Comparison of ENCODE assay signal across 8 cellular contexts in genomic region chr13:46552302-46552680, GRCh38. TPM values are rescaled to one million over a fixed set of nuclear protein-coding genes. Genes with fewer than 3 reads are reported as not detected.
A peak's percentile ranks its signal among the peaks of the same experiment; 100 is the strongest.
DNase-seq lines count a peak whose midpoint lies in the region; ATAC-seq, FAIRE-seq and TF ChIP-seq lines count a peak whose summit lies in the region.

No MANE protein-coding gene starts in this region.

- H3K9me3 ChIP-seq in astrocyte (ENCODE audit: insufficient read depth, low read depth, low read length) (no peaks in the 10 kb centered on the region), right lobe of liver (no peaks in the 10 kb centered on the region), tibial nerve (no peaks in the 10 kb centered on the region)

- peaks cover 26% of the 10 kb centered on the region for H4K20me1 ChIP-seq in astrocyte (ENCODE audit: insufficient read depth, low read length)

- no peak for FAIRE-seq in astrocyte (lab: Jason Lieb, UNC)

- H3K4me1 ChIP-seq in astrocyte (ENCODE audit: insufficient read depth, low read length) (peaks cover 20% of the 10 kb centered on the region), right lobe of liver (peaks cover 0 to 18% (median 5%) of the 10 kb centered on the region in 4 donors), tibial nerve (peaks cover 0 to 30% (median 7%) of the 10 kb centered on the region in 4 donors)

- CTCF ChIA-PET in activated naive CD4-positive, alpha-beta T cell treated with anti-CD3 and anti-CD28 coated beads for 36 hours (lab: Charles Lee) = interaction anchor here (0.6 to 3.0 kb wide), 54 partner anchors 10 to 272 kb away, joined by 3 to 48 read pairs (median 4); no protein-coding TSS in a partner anchor

- H3K79me2 ChIP-seq in astrocyte (ENCODE audit: insufficient read depth, low read length) = peaks cover 42% of the 10 kb centered on the region

- ATAC-seq in right lobe of liver = no peak

- peak overlapping the region; percentile 98 for H3K4me2 ChIP-seq in astrocyte (ENCODE audit: low read length)

- 15% methylated on average over 12 of the region's 12 CpGs for WGBS in right lobe of liver (ENCODE audit: insufficient coverage, low coverage, low lambda C conversion rate, missing lambda C conversion rate)
- 22 to 32% methylated on average over 12 of the region's 12 CpGs for WGBS in tibial nerve, 2 donors

- H3K4me3 ChIP-seq in astrocyte (ENCODE audit: insufficient read depth, low read depth, low read length) (peak overlapping the region; percentile 70), right lobe of liver (peak overlapping the region; percentile 73 to 93 (median 79)), tibial nerve (peak overlapping the region; percentile 82 to 96 (median 90))

- H3K27me3 Mint-ChIP-seq in activated naive CD4-positive, alpha-beta T cell treated with anti-CD3 and anti-CD28 coated beads for 36 hours (ENCODE audit: low read depth) = no peaks in the 10 kb centered on the region
- H3K27me3 Mint-ChIP-seq in astrocyte (ENCODE audit: low read depth, unreplicated experiment) = no peaks in the 10 kb centered on the region

- H3K4me1 Mint-ChIP-seq in activated naive CD4-positive, alpha-beta T cell treated with anti-CD3 and anti-CD28 coated beads for 36 hours (ENCODE audit: low read depth) = peaks cover 33% of the 10 kb centered on the region
- H3K4me1 Mint-ChIP-seq in astrocyte (ENCODE audit: low read depth, unreplicated experiment) = peaks cover 19% of the 10 kb centered on the region

- no peaks in the 10 kb centered on the region for H3K36me3 Mint-ChIP-seq in activated naive CD4-positive, alpha-beta T cell treated with anti-CD3 and anti-CD28 coated beads for 36 hours (ENCODE audit: low read depth)
- H3K36me3 Mint-ChIP-seq in astrocyte (ENCODE audit: low read depth, unreplicated experiment) = no peaks in the 10 kb centered on the region

- H3K27me3 ChIP-seq in astrocyte (ENCODE audit: insufficient read depth, low read length) (no peaks in the 10 kb centered on the region), right lobe of liver (no peaks in the 10 kb centered on the region), tibial nerve (no peaks in the 10 kb centered on the region)

- DNase-seq in activated naive CD4-positive, alpha-beta T cell treated with anti-CD3 and anti-CD28 coated beads for 36 hours = no peak
- no peak for DNase-seq in activated naive CD4-positive, alpha-beta T cell treated with Interleukin-2 at 50 U/mL for 16 hours
- DNase-seq in astrocyte (ENCODE audit: low read depth) (no peak), right lobe of liver (no peak), tibial nerve (ENCODE audit: low spot score in 2 of 2) (no peak), RKO (ENCODE audit: low spot score) (no peak), NCI-H2029 (lab: John Stamatoyannopoulos, UW) (no peak), glomerular visceral epithelial cell (ENCODE audit: extremely low spot score) (no peak)

- no peak for TF ChIP-seq EP300 in tibial nerve (IDR thresholded peaks at IDR 0.05)

- peak overlapping the region; percentile 89 for H3K9ac ChIP-seq in astrocyte (ENCODE audit: low read length)

- intact Hi-C loops in activated naive CD4-positive, alpha-beta T cell treated with anti-CD3 and anti-CD28 coated beads for 36 hours (cut with micrococcal nuclease) = loop anchor here (5.0 kb wide), 2 partner anchors 370 to 1210 kb away; partner anchors contain the start of genes LCP1 and TPT1
- intact Hi-C loops in right lobe of liver (cut with DNase I) = loop anchor here in 1 of 2 donors (5.0 kb wide), 1 partner anchor 165 kb away; no protein-coding TSS in a partner anchor

- peak overlapping the region; percentile 84 for H3K27ac Mint-ChIP-seq in activated naive CD4-positive, alpha-beta T cell treated with anti-CD3 and anti-CD28 coated beads for 36 hours
- H3K27ac Mint-ChIP-seq in astrocyte (ENCODE audit: unreplicated experiment) = peak overlapping the region; percentile 91

- H3K27ac ChIP-seq in astrocyte (ENCODE audit: low read depth, low read length) (peak overlapping the region; percentile 60), right lobe of liver (peak overlapping the region; percentile 90 to 94 (median 91)), tibial nerve (peak overlapping the region; percentile 88 to 94 (median 92))

- TF ChIP-seq CTCF in astrocyte (IDR thresholded peaks at IDR 0.05; ENCODE audit: insufficient read depth, low read depth, low read length) = no peak
- no peak for TF ChIP-seq CTCF in right lobe of liver (IDR thresholded peaks at IDR 0.05)
- TF ChIP-seq CTCF in tibial nerve (IDR thresholded peaks at IDR 0.05) = no peak

- H3K4me3 Mint-ChIP-seq in activated naive CD4-positive, alpha-beta T cell treated with anti-CD3 and anti-CD28 coated beads for 36 hours = peak overlapping the region; percentile 91
- peak overlapping the region; percentile 95 for H3K4me3 Mint-ChIP-seq in astrocyte (ENCODE audit: unreplicated experiment)

- TF ChIP-seq POLR2A in right lobe of liver (IDR thresholded peaks at IDR 0.05) (no peak), tibial nerve (IDR thresholded peaks at IDR 0.05) (no peak)

- H2AFZ ChIP-seq in astrocyte (ENCODE audit: low read depth, low read length) = peak overlapping the region; percentile 84

- H3K9me3 Mint-ChIP-seq in activated naive CD4-positive, alpha-beta T cell treated with anti-CD3 and anti-CD28 coated beads for 36 hours = no peaks in the 10 kb centered on the region
- H3K9me3 Mint-ChIP-seq in astrocyte (ENCODE audit: unreplicated experiment) = no peaks in the 10 kb centered on the region

- H3K36me3 ChIP-seq in astrocyte (ENCODE audit: insufficient read depth, low read length) (no peaks in the 10 kb centered on the region), right lobe of liver (no peaks in the 10 kb centered on the region), tibial nerve (no peaks in the 10 kb centered on the region)

RNA-seq across cellular contexts. Expression of gene LRCH1, which starts 0.7 kb away (rescaled TPM):
- 10 to 100 TPM; 14.6 to 15.1 TPM for total RNA-seq in activated naive CD4-positive, alpha-beta T cell treated with anti-CD3 and anti-CD28 coated beads for 36 hours
- total RNA-seq in astrocyte (17.4 and 17.7 TPM in 2 replicates), right lobe of liver (1 to 10 TPM; 5.4 to 9.6 (median 7.7) TPM), tibial nerve (10 to 100 TPM; 17.2 to 25.7 (median 21.9) TPM)
